In the genomic region with DNA sequence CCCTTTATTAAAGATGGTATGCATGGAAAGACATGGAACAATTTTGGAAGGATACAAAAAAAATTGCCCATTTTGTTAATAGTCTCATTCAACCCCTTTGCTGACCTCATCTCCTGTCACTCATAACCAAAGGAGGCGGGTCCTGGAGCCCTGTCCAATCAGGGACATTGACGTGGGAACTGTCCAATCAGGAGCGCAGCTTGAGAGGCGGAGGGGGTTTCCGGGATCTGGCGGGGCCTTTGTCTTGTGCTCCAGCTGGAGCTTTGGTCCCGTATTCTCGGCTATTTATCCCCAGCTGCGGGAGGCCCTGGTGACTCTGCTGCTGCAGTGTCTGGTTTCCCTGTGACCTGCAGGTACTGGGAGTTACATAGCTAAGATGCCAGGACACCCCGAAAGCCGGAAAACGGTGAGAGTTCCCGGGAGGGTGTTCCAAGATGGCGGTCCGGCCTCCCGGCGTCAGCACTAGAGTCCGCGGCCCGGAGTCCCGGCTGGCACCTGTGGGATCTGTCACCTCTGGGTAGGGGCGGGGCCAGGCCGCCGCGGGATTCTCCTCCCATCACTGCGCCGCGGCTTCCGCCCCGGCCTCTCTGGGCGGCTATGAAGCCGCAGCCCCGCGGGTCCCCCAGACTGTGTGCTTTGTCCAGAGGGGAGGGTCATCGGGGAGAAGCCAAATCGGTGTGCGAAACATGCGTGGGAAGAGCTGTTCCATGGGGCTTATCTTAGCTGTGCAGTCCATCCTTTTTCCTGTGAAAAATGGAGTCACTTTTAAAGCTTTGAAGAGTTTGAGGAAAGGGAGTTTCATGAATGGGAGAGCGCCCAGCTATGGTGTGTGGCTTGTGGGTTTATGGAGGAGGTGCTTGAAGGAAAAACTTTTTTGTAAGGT, we compare ENCODE assay signal across 8 cellular contexts. TPM values are rescaled to one million over a fixed set of nuclear protein-coding genes. Genes with fewer than 3 reads are reported as not detected.
A peak's percentile ranks its signal among the peaks of the same experiment; 100 is the strongest.
DNase-seq lines count a peak whose midpoint lies in the region; ATAC-seq, FAIRE-seq and TF ChIP-seq lines count a peak whose summit lies in the region.

A gene (plus strand): TSS at position 238 of the 883 bp plus-strand sequence. CDS start 87,436 bp downstream, outside the sequence.

- peak within 1 kb of the TSS; percentile 94 to 96 for H3K27ac Mint-ChIP-seq in natural killer cell

- H3K27ac ChIP-seq in RWPE1 = peak within 1 kb of the TSS; percentile 88

- no peaks in the 10 kb centered on the region for H3K36me3 Mint-ChIP-seq in natural killer cell

- intact Hi-C loops in natural killer cell (cut with micrococcal nuclease) = loop anchor here (1.0 to 5.0 kb wide), 3 partner anchors 21 to 174 kb away; a partner anchor contains a TSS

- CTCF ChIA-PET in RWPE1 (lab: Yijun Ruan, JAX) = interaction anchor here (0.8 kb wide), 3 partner anchors 21 to 98 kb away, joined by 3 to 4 read pairs (median 4); no protein-coding TSS in a partner anchor

- POLR2A ChIA-PET in RWPE1 (lab: Yijun Ruan, JAX; ENCODE audit: low non-redundant PET) = interaction anchor here (0.6 to 1.4 kb wide), 3 partner anchors 23 to 165 kb away, joined by 3 to 6 read pairs (median 3); no protein-coding TSS in a partner anchor

- FAIRE-seq in H54 (lab: Jason Lieb, UNC) = peak; percentile 89

- H3K9me3 Mint-ChIP-seq in natural killer cell = peaks cover 2 to 3% of the 10 kb centered on the region in 2 donors

- H3K4me3 ChIP-seq in fibroblast of pulmonary artery (replicated peaks; ENCODE audit: low read depth, low read length) = peak within 1 kb of the TSS; percentile 65

- peaks cover 24 to 30% of the 10 kb centered on the region in 2 donors for H3K27me3 Mint-ChIP-seq in natural killer cell (ENCODE audit: low read depth in 2 of 2)

- DNase-seq in EL (peak; percentile 95), H54 (ENCODE audit: insufficient read length, low spot score) (peak; percentile 96), LoVo (ENCODE audit: low spot score) (peak; percentile 93), RWPE1 (ENCODE audit: low spot score) (peak; percentile 100), fibroblast of pulmonary artery (ENCODE audit: low read depth) (peak; percentile 95), natural killer cell (peak; percentile 88)
- DNase-seq in activated T-helper 9 cell treated with anti-CD3 and anti-CD28 coated beads, Interleukin-2, amount 50 U/mL, for 16 hours (ENCODE audit: low read depth) = peak; percentile 81
- peak; percentile 74 to 83 (median 80) for DNase-seq in stimulated activated naive CD4-positive, alpha-beta T cell (lab: John Stamatoyannopoulos, UW)

- TF ChIP-seq CTCF in RWPE1 (conservative IDR thresholded peaks at IDR 0.05; ENCODE audit: low read depth) (no peak), fibroblast of pulmonary artery (IDR thresholded peaks at IDR 0.05; ENCODE audit: low read length, missing control alignments) (no peak), natural killer cell (IDR thresholded peaks at IDR 0.05) (no peak)

- peak; percentile 92 to 93 (median 92) for ATAC-seq in natural killer cell

- H3K4me1 Mint-ChIP-seq in natural killer cell = peaks cover 33 to 52% of the 10 kb centered on the region in 2 donors

- TF ChIP-seq POLR2A in H54 (IDR thresholded peaks at IDR 0.05; ENCODE audit: low read depth, low read length) = peak; percentile 70

- peak within 1 kb of the TSS; percentile 96 for H3K4me3 Mint-ChIP-seq in natural killer cell

RNA-seq across cellular contexts. Expression of the gene that starts here (rescaled TPM):
- 10 to 100 TPM in 2 of 3 donors, 1 to 10 TPM in 1; 9.7 to 14.0 (median 10.7) TPM for total RNA-seq in natural killer cell

Comparison
In these comparisons a context has a peak if more than half of its experiments do, and no peak if none do; other contexts are left out.
1. Peak in every context shown above with its lines: DNase-seq, ATAC-seq, H3K4me3 ChIP-seq and H3K27ac ChIP-seq.